In genomic region chr10:103396067-103396788, GRCh38 we compare ENCODE assay signal across 8 cellular contexts.
A peak's percentile ranks its signal among the peaks of the same experiment; 100 is the strongest.
DNase-seq lines count a peak whose midpoint lies in the region; ATAC-seq and TF ChIP-seq lines count a peak whose summit lies in the region.

ATP5MK (minus strand) TSS chr10:103396475; CDS start chr10:103392457, 4,018 bp downstream.
PDCD11 (plus strand) TSS chr10:103396626; CDS start chr10:103398427, 1,801 bp downstream.

- POLR2A ChIA-PET in AG04449 (lab: Yijun Ruan, JAX): interaction anchor here (0.6 to 1.4 kb wide), 5 partner anchors 12 to 28 kb away, joined by 3 to 8 read pairs (median 4); partner anchors contain the start of gene TAF5

- TF ChIP-seq CTCF in AG04449 (IDR thresholded peaks at IDR 0.05; ENCODE audit: insufficient read depth, low read length, missing control alignments) (peak; percentile 29), WI38 (IDR thresholded peaks at IDR 0.05; ENCODE audit: low read depth, low read length) (no peak), cardiac fibroblast (IDR thresholded peaks at IDR 0.05; ENCODE audit: low read depth, low read length) (peak; percentile 31)

- ATAC-seq in GM18870 (IDR thresholded peaks at IDR 0.05; ENCODE audit: unreplicated experiment): peak; percentile 98
- peak; percentile 98 for ATAC-seq in HG03139 (IDR thresholded peaks at IDR 0.05; ENCODE audit: unreplicated experiment)

- H3K4me3 ChIP-seq in AG04449 (ENCODE audit: low read depth, low read length) (peak within 1 kb of the TSS; percentile 95), WI38 (ENCODE audit: low read depth, low read length) (peak within 1 kb of the TSS; percentile 96), cardiac fibroblast (replicated peaks in 1 of 2; ENCODE audit: low read depth in 2 of 2, low read length in 2 of 2) (peak within 1 kb of the TSS; percentile 90 to 97)

- CTCF ChIA-PET in AG04449 (lab: Yijun Ruan, JAX): interaction anchor here (0.8 to 2.3 kb wide), 11 partner anchors 9 to 89 kb away, joined by 3 to 6 read pairs (median 3); no protein-coding TSS in a partner anchor

- peak; percentile 85 for DNase-seq in AG04449 (ENCODE audit: low read depth, low spot score)
- DNase-seq in NCI-H2227 (lab: John Stamatoyannopoulos, UW; ENCODE audit: unreplicated experiment): peak; percentile 96
- DNase-seq in cardiac fibroblast (ENCODE audit: low read depth in 2 of 2): peak; percentile 98
- DNase-seq in iPS-NIHi7 (ENCODE audit: extremely low spot score): peak; percentile 99
- DNase-seq in smooth muscle cell of the brain vasculature (ENCODE audit: low read depth, low spot score): peak; percentile 88

Comparison
In these comparisons a context has a peak if more than half of its experiments do, and no peak if none do; other contexts are left out.
1. Peak in every context shown above with its lines: DNase-seq, ATAC-seq and H3K4me3 ChIP-seq.